Comparison of ENCODE assay signal across 12 cellular contexts in the genomic region with DNA sequence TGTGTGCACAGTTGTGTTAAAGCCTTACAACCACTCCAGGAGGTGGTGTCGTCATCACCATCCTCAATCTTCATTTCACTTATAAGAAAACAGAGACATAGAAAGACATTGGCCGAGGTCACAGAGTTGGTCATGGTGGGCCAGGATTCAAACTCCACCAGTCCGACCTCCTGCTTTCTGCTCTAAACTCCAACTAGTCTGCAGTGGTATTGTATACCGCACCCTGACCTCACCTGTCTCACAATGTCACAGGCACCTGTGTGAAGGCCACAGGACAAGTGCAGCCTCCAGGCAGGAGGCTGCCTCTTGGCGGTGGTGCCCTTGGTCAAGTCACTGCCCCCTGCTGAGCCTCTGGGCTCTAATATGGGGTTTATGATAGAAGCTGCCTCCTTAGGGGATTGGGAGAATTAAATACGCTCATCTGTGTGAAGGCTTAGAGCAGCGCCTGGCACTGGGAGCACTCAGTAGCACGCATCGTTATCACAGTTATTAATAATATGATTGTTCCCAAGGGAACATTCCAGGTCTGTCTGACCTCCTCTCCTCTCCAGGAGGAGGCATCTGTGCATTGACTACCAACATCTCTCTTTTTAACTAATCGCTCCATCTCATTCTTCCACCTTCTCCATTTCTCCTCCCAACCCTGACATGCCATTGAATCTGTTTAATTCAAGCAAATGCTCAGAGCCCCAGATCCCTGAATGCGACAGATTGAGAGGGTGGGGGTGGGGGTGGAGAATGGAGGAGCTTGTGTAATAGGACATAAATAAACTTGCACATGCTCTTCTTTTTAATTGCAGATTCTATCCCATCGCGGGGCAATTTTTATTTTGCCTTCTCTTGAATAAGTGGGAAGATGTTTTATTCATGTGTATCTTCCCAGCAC.
DNase-seq lines count a peak whose midpoint lies in the region; ATAC-seq, FAIRE-seq and TF ChIP-seq lines count a peak whose summit lies in the region.
"Had no signal": no experiment of that assay in that cellular context is flagged by ENCODE, and none has a peak within 500 bp of the region (broad histone marks: within the 10 kb centered on the region; RNA-seq: fewer than 3 reads in every experiment).

No MANE protein-coding gene starts in this region.

- H3K27ac ChIP-seq in K562 (ENCODE audit: extremely low read depth, low read depth, low read length) (no peak overlapping the region), tibial artery (peak overlapping the region; percentile 29 to 35)
- H3K27ac ChIP-seq: HL-60 had no signal

- H3K27ac Mint-ChIP-seq in activated CD8-positive, alpha-beta T cell treated with anti-CD3 and anti-CD28 coated beads for 36 hours, result no peak overlapping the region
- H3K27ac Mint-ChIP-seq: activated naive CD4-positive, alpha-beta T cell treated with anti-CD3 and anti-CD28 coated beads for 36 hours; naive B cell had no signal

- TF ChIP-seq RAD21 in K562 (CRISPR knock-in tag; conservative IDR thresholded peaks at IDR 0.05 in 1 of 2, IDR thresholded peaks at IDR 0.05 in 1 of 2), result peak; percentile 43 to 68

- POLR2A ChIA-PET in K562 (lab: Yijun Ruan, JAX), result interaction anchor here (0.6 to 1.5 kb wide), 3 partner anchors 11 to 48 kb away, joined by 3 to 5 read pairs (median 3); no protein-coding TSS in a partner anchor
- POLR2A ChIA-PET in activated CD8-positive, alpha-beta T cell treated with anti-CD3 and anti-CD28 coated beads for 36 hours (lab: Charles Lee), result no interaction called here

- no peaks in the 10 kb centered on the region for H3K9me3 Mint-ChIP-seq in activated CD8-positive, alpha-beta T cell treated with anti-CD3 and anti-CD28 coated beads for 36 hours
- H3K9me3 Mint-ChIP-seq: activated naive CD4-positive, alpha-beta T cell treated with anti-CD3 and anti-CD28 coated beads for 36 hours had no signal

- H3K4me3 Mint-ChIP-seq in activated CD8-positive, alpha-beta T cell treated with anti-CD3 and anti-CD28 coated beads for 36 hours, result no peak overlapping the region
- H3K4me3 Mint-ChIP-seq: activated naive CD4-positive, alpha-beta T cell treated with anti-CD3 and anti-CD28 coated beads for 36 hours had no signal

- ATAC-seq in K562 (peak; percentile 53), GM18861 (IDR thresholded peaks at IDR 0.05; ENCODE audit: unreplicated experiment) (no peak)
- no peak for ATAC-seq in activated CD8-positive, alpha-beta T cell treated with anti-CD3 and anti-CD28 coated beads for 36 hours

- no peaks in the 10 kb centered on the region for H3K36me3 Mint-ChIP-seq in activated CD8-positive, alpha-beta T cell treated with anti-CD3 and anti-CD28 coated beads for 36 hours (ENCODE audit: low read depth)

- no peaks in the 10 kb centered on the region for H4K20me1 ChIP-seq in K562 (replicated peaks; ENCODE audit: control insufficient read depth, insufficient read depth, low read length)

- no peaks in the 10 kb centered on the region for H3K36me3 ChIP-seq in K562 (ENCODE audit: control insufficient read depth, insufficient read depth, low read length)
- H3K36me3 ChIP-seq in tibial artery, result no peaks in the 10 kb centered on the region

- no peak overlapping the region for H2AFZ ChIP-seq in K562 (ENCODE audit: low read depth, low read length)

- H3K9me3 ChIP-seq in K562 (replicated peaks; ENCODE audit: control insufficient read depth, insufficient read depth, low read depth, low read length), result no peaks in the 10 kb centered on the region
- no peaks in the 10 kb centered on the region for H3K9me3 ChIP-seq in tibial artery

- 0 out of 5 replicates have a peak, but pooled peaks cover 0 to 4% of the 10 kb centered on the region in 2 experiments for H3K4me1 ChIP-seq in K562 (replicated peaks in 1 of 2; ENCODE audit: control insufficient read depth in 2 of 2, insufficient read depth in 2 of 2, low read length in 2 of 2)
- peaks cover 0 to 66% (median 28%) of the 10 kb centered on the region in 4 donors for H3K4me1 ChIP-seq in tibial artery

- no peak overlapping the region for H3K4me3 ChIP-seq in K562
- no peak overlapping the region for H3K4me3 ChIP-seq in tibial artery

- in situ Hi-C loops in K562 (cut with MboI), result no loop called here

- no peak for DNase-seq in HTR-8/SVneo (ENCODE audit: insufficient read length, low spot score)
- DNase-seq in K562 (ENCODE audit: extremely low read depth in 1 of 4, low spot score in 3 of 4), result no peak
- DNase-seq in islet precursor cell, result peak; percentile 33
- DNase-seq in tibial artery, result no peak
- DNase-seq in foreskin melanocyte, result no peak
- no peak for DNase-seq in activated CD8-positive, alpha-beta T cell treated with anti-CD3 and anti-CD28 coated beads for 36 hours
- no peak for DNase-seq in effector CD8-positive, alpha-beta T cell (lab: John Stamatoyannopoulos, UW)
- DNase-seq: activated CD8-positive, alpha-beta memory T cell treated with anti-CD3 and anti-CD28 coated beads for 24 hours; activated naive CD4-positive, alpha-beta T cell treated with anti-CD3 and anti-CD28 coated beads for 36 hours; naive B cell had no signal

- no peaks in the 10 kb centered on the region for H3K79me2 ChIP-seq in K562 (ENCODE audit: control insufficient read depth, insufficient read depth, low read length)

- TF ChIP-seq POLR2A in K562 (conservative IDR thresholded peaks at IDR 0.05), result no peak

- no peaks in the 10 kb centered on the region for H3K4me1 Mint-ChIP-seq in activated CD8-positive, alpha-beta T cell treated with anti-CD3 and anti-CD28 coated beads for 36 hours (ENCODE audit: low read depth)

- no peak overlapping the region for H3K4me2 ChIP-seq in K562 (ENCODE audit: insufficient read depth, low read length)

- peaks cover 5% of the 10 kb centered on the region for H3K9me1 ChIP-seq in K562 (ENCODE audit: control insufficient read depth, insufficient read depth, low read length)

- FAIRE-seq in HTR-8/SVneo (lab: Jason Lieb, UNC) (peak; percentile 63), K562 (lab: Jason Lieb, UNC) (no peak)

- peaks cover 2% of the 10 kb centered on the region for H3K27me3 Mint-ChIP-seq in activated CD8-positive, alpha-beta T cell treated with anti-CD3 and anti-CD28 coated beads for 36 hours

- intact Hi-C loops in K562 (cut with micrococcal nuclease), result loop anchor here (1.0 to 10.0 kb wide), 2 partner anchors 74 to 522 kb away; no protein-coding TSS in a partner anchor
- intact Hi-C loops in tibial artery (cut with DNase I; ENCODE audit: low total_unique reads), result no loop called here
- intact Hi-C loops in activated CD8-positive, alpha-beta T cell treated with anti-CD3 and anti-CD28 coated beads for 36 hours (cut with micrococcal nuclease), result no loop called here

- no peak for TF ChIP-seq EP300 in K562 (IDR thresholded peaks at IDR 0.05; ENCODE audit: low read length)

- TF ChIP-seq CTCF in K562 (IDR thresholded peaks at IDR 0.05 in 2 of 3, conservative IDR thresholded peaks at IDR 0.05 in 1 of 3; ENCODE audit: insufficient read depth in 2 of 3, low read depth in 1 of 3, low read length in 3 of 3) (peak; percentile 17 to 65 (median 42); a peak in 3 of 6 replicates), tibial artery (IDR thresholded peaks at IDR 0.05) (no peak)
- no peak for TF ChIP-seq CTCF in activated CD8-positive, alpha-beta T cell treated with anti-CD3 and anti-CD28 coated beads for 36 hours (IDR thresholded peaks at IDR 0.05)

- H3K9ac ChIP-seq in K562 (ENCODE audit: insufficient read depth in 1 of 2, low read depth in 2 of 2, low read length in 2 of 2), result no peak overlapping the region

- H3K27me3 ChIP-seq in K562 (ENCODE audit: control insufficient read depth in 2 of 2, insufficient read depth in 2 of 2, low read length in 2 of 2), result peaks cover 21 to 54% of the 10 kb centered on the region in 2 experiments; a peak in 4 of 5 replicates
- no peaks in the 10 kb centered on the region for H3K27me3 ChIP-seq in tibial artery

- WGBS in K562 (ENCODE audit: insufficient coverage, low coverage, missing lambda C conversion rate), result 5% methylated on average over 12 of the region's 13 CpGs

- CTCF ChIA-PET in K562 (lab: Yijun Ruan, JAX; ENCODE audit: low intra/inter-chr PET ratio), result interaction anchor here (0.6 to 2.0 kb wide), 3 partner anchors 74 to 1058 kb away, joined by 3 to 12 read pairs (median 5); no protein-coding TSS in a partner anchor
- CTCF ChIA-PET in activated CD8-positive, alpha-beta T cell treated with anti-CD3 and anti-CD28 coated beads for 36 hours (lab: Charles Lee), result no interaction called here

- BruUV-seq in K562 (replicated peaks; lab: Mats Ljungman, UMichigan), result no TSS peak

TF ChIP-seq in K562, 482 proteins besides CTCF, POLR2A, EP300 and RAD21:
- TF ChIP-seq SMC3 (conservative IDR thresholded peaks at IDR 0.05; ENCODE audit: insufficient read depth, low read depth, low read length) (0 out of 2 replicates have a peak, but pooled peaks have one; percentile 16), ZFP36 (IDR thresholded peaks at IDR 0.05; ENCODE audit: low read depth, low read length, partially characterized antibody) (no peak), ARID2 (IDR thresholded peaks at IDR 0.05) (0 out of 2 replicates have a peak, but pooled peaks have one; percentile 18), RFX1 (IDR thresholded peaks at IDR 0.05) (peak; percentile 43)
- TF ChIP-seq, protein P1, sequence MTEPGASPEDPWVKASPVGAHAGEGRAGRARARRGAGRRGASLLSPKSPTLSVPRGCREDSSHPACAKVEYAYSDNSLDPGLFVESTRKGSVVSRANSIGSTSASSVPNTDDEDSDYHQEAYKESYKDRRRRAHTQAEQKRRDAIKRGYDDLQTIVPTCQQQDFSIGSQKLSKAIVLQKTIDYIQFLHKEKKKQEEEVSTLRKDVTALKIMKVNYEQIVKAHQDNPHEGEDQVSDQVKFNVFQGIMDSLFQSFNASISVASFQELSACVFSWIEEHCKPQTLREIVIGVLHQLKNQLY (CRISPR knock-in tag; conservative IDR thresholded peaks at IDR 0.05), result no peak

Comparison
In these comparisons a context has a peak if more than half of its experiments do, and no peak if none do; other contexts are left out.
1. CTCF ChIP-seq: peak in K562 (3 of 3); none in tibial artery (0 of 2) and activated CD8-positive, alpha-beta T cell treated with anti-CD3 and anti-CD28 coated beads for 36 hours (single experiment).